8 cellular contexts compared by ENCODE assay signal in the genomic region with DNA sequence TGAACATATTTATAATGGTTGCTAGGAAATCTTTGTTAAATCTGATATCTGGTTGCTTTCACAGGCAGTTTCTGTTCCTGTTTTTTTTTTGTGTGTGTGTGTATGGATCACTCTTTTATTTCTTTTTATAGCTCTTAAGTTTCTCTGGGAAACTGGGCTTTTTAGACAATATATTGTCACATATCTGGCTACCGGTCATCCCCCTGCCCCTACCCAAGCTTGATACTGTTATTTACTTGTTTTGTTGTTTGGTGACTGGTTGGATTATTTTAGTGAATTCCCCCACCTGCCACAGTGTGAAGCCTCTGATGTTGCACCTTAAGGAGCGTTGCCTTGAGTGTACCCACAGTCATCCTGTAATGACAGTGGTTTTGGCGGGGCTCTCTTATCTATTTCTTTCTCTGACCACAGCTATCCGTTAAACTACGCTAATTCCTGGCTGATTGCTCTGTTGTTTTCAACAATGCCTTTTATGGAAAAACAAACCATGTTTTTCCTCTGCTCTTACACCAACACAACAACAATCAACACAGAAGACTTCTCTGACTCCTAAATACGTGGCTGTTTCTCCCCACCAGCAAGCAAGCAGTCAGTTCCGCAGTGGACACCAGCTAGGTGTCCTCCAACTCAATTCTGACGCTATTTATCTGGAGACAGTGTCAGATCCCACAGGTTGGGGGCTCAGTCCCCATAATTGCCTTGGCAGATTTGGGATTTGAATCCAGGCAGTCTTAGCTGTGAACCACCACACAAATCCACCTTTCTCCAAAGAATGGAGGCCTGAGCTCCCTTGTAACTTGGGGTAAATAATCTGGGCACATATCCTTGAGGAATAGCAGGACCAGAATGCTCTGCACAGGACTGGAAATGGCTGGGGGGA. TPM values are rescaled to one million over a fixed set of nuclear protein-coding genes. Genes with fewer than 3 reads are reported as not detected.
DNase-seq lines count a peak whose midpoint lies in the region; ATAC-seq and TF ChIP-seq lines count a peak whose summit lies in the region.

No MANE protein-coding gene starts in this region.

- DNase-seq in activated CD4-positive, alpha-beta T cell treated with anti-CD3 and anti-CD28 coated beads, Interleukin-2, amount 10 ng/mL, durations not matched to agents 7 days and 5 days, result peak; percentile 34
- DNase-seq in activated CD4-positive, alpha-beta T cell treated with anti-CD3 and anti-CD28 coated beads for 48 hours, result no peak
- DNase-seq in amniotic epithelial cell (ENCODE audit: low read depth), result peak; percentile 89
- no peak for DNase-seq in gastrocnemius medialis
- DNase-seq in NCI-H1092 (lab: John Stamatoyannopoulos, UW), result no peak
- no peak for DNase-seq in AG08395 (ENCODE audit: low spot score)
- DNase-seq in mucosa of gallbladder (ENCODE audit: low spot score), result no peak

- H3K4me1 ChIP-seq in gastrocnemius medialis, result peaks cover 57 to 61% of the 10 kb centered on the region in 2 donors

- CTCF ChIA-PET in activated CD4-positive, alpha-beta T cell treated with anti-CD3 and anti-CD28 coated beads, Interleukin-2, amount 10 ng/mL, durations not matched to agents 7 days and 5 days (lab: Charles Lee), result interaction anchor here (0.6 to 6.0 kb wide), 12 partner anchors 9 to 130 kb away, joined by 3 to 39 read pairs (median 4); a partner anchor contains a TSS

- H3K9me3 ChIP-seq in gastrocnemius medialis, result no peaks in the 10 kb centered on the region

- H3K27me3 Mint-ChIP-seq in activated CD4-positive, alpha-beta T cell treated with anti-CD3 and anti-CD28 coated beads, Interleukin-2, amount 10 ng/mL, durations not matched to agents 7 days and 5 days, result peaks cover 27% of the 10 kb centered on the region

- H3K36me3 ChIP-seq in gastrocnemius medialis, result no peaks in the 10 kb centered on the region

- H3K27ac ChIP-seq in gastrocnemius medialis, result peak overlapping the region; percentile 92 to 97 (median 95)

- peaks cover 56% of the 10 kb centered on the region for H3K4me1 Mint-ChIP-seq in activated CD4-positive, alpha-beta T cell treated with anti-CD3 and anti-CD28 coated beads, Interleukin-2, amount 10 ng/mL, durations not matched to agents 7 days and 5 days

- H3K9me3 Mint-ChIP-seq in activated CD4-positive, alpha-beta T cell treated with anti-CD3 and anti-CD28 coated beads, Interleukin-2, amount 10 ng/mL, durations not matched to agents 7 days and 5 days, result no peaks in the 10 kb centered on the region

- TF ChIP-seq CTCF in gastrocnemius medialis (IDR thresholded peaks at IDR 0.05 in 4 of 5, conservative IDR thresholded peaks at IDR 0.05 in 1 of 5), result no peak

- ATAC-seq in HG03565 (IDR thresholded peaks at IDR 0.05; ENCODE audit: unreplicated experiment) (peak; percentile 36), gastrocnemius medialis (no peak)

- POLR2A ChIA-PET in activated CD4-positive, alpha-beta T cell treated with anti-CD3 and anti-CD28 coated beads, Interleukin-2, amount 10 ng/mL, durations not matched to agents 7 days and 5 days (lab: Charles Lee), result interaction anchor here (0.5 kb wide), 1 partner anchor 211 kb away, joined by 3 read pairs; no protein-coding TSS in a partner anchor

- in situ Hi-C loops in gastrocnemius medialis (cut with MboI; ENCODE audit: low sequenced_read_pairs in 4 of 4), result no loop called here

- H3K4me3 Mint-ChIP-seq in activated CD4-positive, alpha-beta T cell treated with anti-CD3 and anti-CD28 coated beads, Interleukin-2, amount 10 ng/mL, durations not matched to agents 7 days and 5 days, result no peak overlapping the region

- H3K27me3 ChIP-seq in gastrocnemius medialis, result no peaks in the 10 kb centered on the region

- no peak overlapping the region for H3K4me3 ChIP-seq in gastrocnemius medialis

- H3K27ac Mint-ChIP-seq in activated CD4-positive, alpha-beta T cell treated with anti-CD3 and anti-CD28 coated beads, Interleukin-2, amount 10 ng/mL, durations not matched to agents 7 days and 5 days, result peak overlapping the region; percentile 71

- intact Hi-C loops in gastrocnemius medialis (cut with DNase I; ENCODE audit: low total_unique reads), result loop anchor here (1.0 kb wide), 2 partner anchors 23 to 60 kb away; no protein-coding TSS in a partner anchor

- no peak for TF ChIP-seq POLR2A in gastrocnemius medialis (IDR thresholded peaks at IDR 0.05)

- H3K36me3 Mint-ChIP-seq in activated CD4-positive, alpha-beta T cell treated with anti-CD3 and anti-CD28 coated beads, Interleukin-2, amount 10 ng/mL, durations not matched to agents 7 days and 5 days (ENCODE audit: low read depth), result peaks cover 2% of the 10 kb centered on the region

RNA-seq across cellular contexts. Expression of a gene that starts 10.9 kb away (rescaled TPM):
- 10 to 100 TPM; 72.9 to 75.5 TPM for total RNA-seq in activated CD4-positive, alpha-beta T cell treated with anti-CD3 and anti-CD28 coated beads, Interleukin-2, amount 10 ng/mL, durations not matched to agents 7 days and 5 days
- 10 to 100 TPM in 2 of 4 donors, 1 to 10 TPM in 2; 3.6 to 36.1 (median 12.0) TPM for total RNA-seq in gastrocnemius medialis
- total RNA-seq in mucosa of gallbladder, result 0.95 TPM

RNA-seq across cellular contexts. Expression of a gene that starts 37.0 kb away (rescaled TPM):
- total RNA-seq in activated CD4-positive, alpha-beta T cell treated with anti-CD3 and anti-CD28 coated beads, Interleukin-2, amount 10 ng/mL, durations not matched to agents 7 days and 5 days, result not detected
- total RNA-seq in gastrocnemius medialis (not detected), mucosa of gallbladder (11.5 TPM)

RNA-seq across cellular contexts. Expression of a gene that starts 48.8 kb away (rescaled TPM):
- under 1 TPM; 0.10 to 0.12 TPM for total RNA-seq in activated CD4-positive, alpha-beta T cell treated with anti-CD3 and anti-CD28 coated beads, Interleukin-2, amount 10 ng/mL, durations not matched to agents 7 days and 5 days
- total RNA-seq in gastrocnemius medialis (100 to 1,000 TPM; 122 to 266 (median 150) TPM), mucosa of gallbladder (9.0 TPM)

Comparison
In these comparisons a context has a peak if more than half of its experiments do, and no peak if none do; other contexts are left out.
1. DNase-seq: peak in activated CD4-positive, alpha-beta T cell treated with anti-CD3 and anti-CD28 coated beads, Interleukin-2, amount 10 ng/mL, durations not matched to agents 7 days and 5 days (single experiment) and amniotic epithelial cell (single experiment); none in activated CD4-positive, alpha-beta T cell treated with anti-CD3 and anti-CD28 coated beads for 48 hours (single experiment), gastrocnemius medialis (0 of 2), NCI-H1092 (single experiment), AG08395 (single experiment) and mucosa of gallbladder (single experiment).
2. RNA of a gene that starts 37.0 kb away (total RNA-seq): 11.5 TPM in mucosa of gallbladder (single experiment); not detected in activated CD4-positive, alpha-beta T cell treated with anti-CD3 and anti-CD28 coated beads, Interleukin-2, amount 10 ng/mL, durations not matched to agents 7 days and 5 days and not detected in gastrocnemius medialis; every median in the first group is over 10 times any median in the second.
3. RNA of a gene that starts 48.8 kb away (total RNA-seq): 122 to 266 TPM in gastrocnemius medialis; 9.0 TPM in mucosa of gallbladder (single experiment) and 0.10 to 0.12 TPM in activated CD4-positive, alpha-beta T cell treated with anti-CD3 and anti-CD28 coated beads, Interleukin-2, amount 10 ng/mL, durations not matched to agents 7 days and 5 days; every median in the first group is over 10 times any median in the second.